In genomic region chr2:674319-674985, GRCh38 we compare ENCODE assay signal across 1 cellular context.
TF ChIP-seq lines count a peak whose summit lies in the region.

No MANE protein-coding gene starts in this region.

TF ChIP-seq in SK-N-SH treated with all-trans-retinoic acid at 6 μM for 48 hours, 23 proteins besides CTCF, POLR2A, EP300 and RAD21 (continued from another document):
- TF ChIP-seq PATZ1 (CRISPR knock-in tag; IDR thresholded peaks at IDR 0.05; ENCODE audit: borderline replicate concordance): no peak
- TF ChIP-seq BACH2 (CRISPR knock-in tag; IDR thresholded peaks at IDR 0.05; ENCODE audit: borderline replicate concordance): no peak
